In genomic region chr2:36785179-36785795, GRCh38 we compare ENCODE assay signal across 8 cellular contexts.
A peak's percentile ranks its signal among the peaks of the same experiment; 100 is the strongest.
DNase-seq lines count a peak whose midpoint lies in the region; ATAC-seq and TF ChIP-seq lines count a peak whose summit lies in the region.

No MANE protein-coding gene starts in this region.

- no peak overlapping the region for H3K4me3 ChIP-seq in psoas muscle

- DNase-seq in DMS 273 treated with DMSO at 0.1 percent for 48 hours (lab: John Stamatoyannopoulos, UW), result peak; percentile 3
- peak; percentile 52 for DNase-seq in LHCN-M2 (ENCODE audit: low read depth)
- DNase-seq in SHP77 treated with DMSO at 0.1 percent for 48 hours (lab: John Stamatoyannopoulos, UW), result peak; percentile 6
- peak; percentile 16 to 54 (median 28) for DNase-seq in activated naive CD4-positive, alpha-beta T cell (lab: John Stamatoyannopoulos, UW)
- DNase-seq in head of caudate nucleus, result peak in 33 of 42 donors; percentile 16 to 78 (median 50)
- DNase-seq in psoas muscle, result peak; percentile 38 to 58

- no peaks in the 10 kb centered on the region for H3K4me1 ChIP-seq in psoas muscle

- H3K9me3 ChIP-seq in psoas muscle, result no peaks in the 10 kb centered on the region

- H3K36me3 ChIP-seq in psoas muscle (ENCODE audit: insufficient read depth in 1 of 2, low read depth in 1 of 2), result no peaks in the 10 kb centered on the region

- ATAC-seq in GM21619 (IDR thresholded peaks at IDR 0.05; ENCODE audit: unreplicated experiment) (peak; percentile 55), psoas muscle (peak in 3 of 4 donors; percentile 54 to 77 (median 67)), HG03196 (IDR thresholded peaks at IDR 0.05; ENCODE audit: unreplicated experiment) (no peak)

- TF ChIP-seq CTCF in psoas muscle (IDR thresholded peaks at IDR 0.05), result peak; percentile 95

- H3K27me3 ChIP-seq in psoas muscle (ENCODE audit: insufficient read depth in 3 of 3, low read length in 2 of 3), result no peaks in the 10 kb centered on the region

- intact Hi-C loops in head of caudate nucleus (cut with DNase I), result loop anchor here (10.0 kb wide), 1 partner anchor 430 kb away; the partner anchor contains the start of gene CRIM1
- intact Hi-C loops in psoas muscle (cut with DNase I), result loop anchor here (5.0 to 10.0 kb wide), 2 partner anchors 217 to 240 kb away; no protein-coding TSS in a partner anchor

- H3K27ac ChIP-seq in psoas muscle, result no peak overlapping the region

- WGBS in psoas muscle, 3 donors, result 34 to 39% (median 36%) methylated on average over 5 of the region's 5 CpGs
